In the genomic region with DNA sequence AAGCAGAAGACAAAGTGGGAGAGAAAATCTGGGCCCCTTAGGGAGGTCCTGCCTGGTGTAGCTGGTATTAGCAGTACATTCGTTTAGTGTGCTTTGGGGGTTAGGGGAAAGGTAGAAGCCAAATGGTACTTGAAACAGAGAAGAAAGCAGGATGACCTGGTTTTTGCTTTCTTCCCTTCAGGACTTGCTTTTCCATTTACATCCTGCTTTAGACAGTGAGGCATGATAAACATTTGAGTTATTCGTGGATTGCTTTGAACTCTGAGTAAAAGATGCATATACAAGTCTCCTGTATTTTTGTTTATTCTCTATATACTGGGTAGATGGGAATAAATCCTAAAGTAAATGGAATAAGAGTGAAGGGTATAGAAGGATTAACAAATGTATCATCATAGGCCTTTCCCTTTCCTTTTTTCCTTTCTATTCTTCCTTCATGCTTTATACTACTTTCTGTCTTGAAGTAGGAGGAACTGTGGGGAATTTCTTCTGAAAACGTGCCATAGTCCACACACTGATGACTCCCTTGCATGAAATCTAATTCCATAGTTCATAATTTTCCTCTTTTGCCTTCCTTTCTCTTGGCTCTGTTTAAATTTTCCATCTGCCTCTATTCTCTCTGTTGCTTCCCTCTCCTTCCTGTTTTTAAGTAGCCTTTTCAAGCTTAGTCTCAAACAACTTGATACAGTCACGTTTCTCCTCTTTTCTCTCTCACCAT, we compare ENCODE assay signal across 16 cellular contexts.
A peak's percentile ranks its signal among the peaks of the same experiment; 100 is the strongest.
DNase-seq lines count a peak whose midpoint lies in the region; ATAC-seq and TF ChIP-seq lines count a peak whose summit lies in the region.
"Had no signal": no experiment of that assay in that cellular context is flagged by ENCODE, and none has a peak within 500 bp of the region (broad histone marks: within the 10 kb centered on the region; RNA-seq: fewer than 3 reads in every experiment).

No MANE protein-coding gene starts in this region.

- H3K9ac ChIP-seq in DND-41 (ENCODE audit: low read depth, low read length) (peak overlapping the region; percentile 55), skeletal muscle tissue (ENCODE audit: low read depth in 1 of 3, low read length in 3 of 3) (no peak overlapping the region)

- H3K4me3 ChIP-seq in DND-41 (ENCODE audit: low read depth in 1 of 2, low read length in 2 of 2) (peak overlapping the region in 1 of 2 experiments; percentile 31; a peak in 2 of 4 replicates), left lung (no peak overlapping the region), skeletal muscle tissue (ENCODE audit: low read length in 3 of 3) (no peak overlapping the region)
- H3K4me3 ChIP-seq: MG63, SK-N-MC had no signal

- H4K20me1 ChIP-seq in DND-41 (ENCODE audit: insufficient read depth, low read length) = no peaks in the 10 kb centered on the region

- no peaks in the 10 kb centered on the region for H3K79me2 ChIP-seq in DND-41 (ENCODE audit: insufficient read depth, low read length)

- in situ Hi-C loops in G401 (cut with HindIII; ENCODE audit: low sequenced_read_pairs) = no loop called here

- peak; percentile 59 for ATAC-seq in DND-41 (ENCODE audit: insufficient read depth, low read depth)
- ATAC-seq in SK-N-SH treated with all-trans-retinoic acid at 6 μM for 48 hours = peak; percentile 14; the same call in 2 of the 3 replicates
- peak; percentile 18 for ATAC-seq in left lung
- no peak for ATAC-seq in GM21529 (IDR thresholded peaks at IDR 0.05; ENCODE audit: unreplicated experiment)
- no peak for ATAC-seq in HG03565 (IDR thresholded peaks at IDR 0.05; ENCODE audit: unreplicated experiment)
- ATAC-seq: effector memory CD8-positive, alpha-beta T cell had no signal

- TF ChIP-seq CTCF in DND-41 (IDR thresholded peaks at IDR 0.05; ENCODE audit: borderline replicate concordance, extremely low read depth, low read length, poor library complexity, severe bottlenecking) (no peak), left lung (IDR thresholded peaks at IDR 0.05) (no peak)

- DNase-seq in DND-41 = no peak
- no peak for DNase-seq in left lung
- DNase-seq in activated naive CD4-positive, alpha-beta T cell (lab: John Stamatoyannopoulos, UW) = no peak
- no peak for DNase-seq in G401 (ENCODE audit: low spot score)
- DNase-seq: activated CD8-positive, alpha-beta memory T cell treated with anti-CD3 and anti-CD28 coated beads for 24 hours; activated gamma-delta T cell treated with Interleukin-2 at 50 U/mL for 16 hours; DMS53; effector memory CD8-positive, alpha-beta T cell; kidney; MG63; NCI-H2081 treated with DMSO at 0.1 percent for 48 hours had no signal

- H3K36me3 ChIP-seq in DND-41 (ENCODE audit: insufficient read depth, low read length) (no peaks in the 10 kb centered on the region), left lung (no peaks in the 10 kb centered on the region), skeletal muscle tissue (ENCODE audit: control insufficient read depth in 3 of 3, insufficient read depth in 3 of 3, low read length in 3 of 3) (no peaks in the 10 kb centered on the region)
- H3K36me3 ChIP-seq: MG63 had no signal

- H2AFZ ChIP-seq in DND-41 (ENCODE audit: low read depth, low read length) = peak overlapping the region; percentile 66

- no peaks in the 10 kb centered on the region for H3K9me3 ChIP-seq in DND-41 (ENCODE audit: insufficient read depth, low read length, severe bottlenecking)
- H3K9me3 ChIP-seq in left lung = no peaks in the 10 kb centered on the region
- H3K9me3 ChIP-seq in skeletal muscle tissue (ENCODE audit: control insufficient read depth in 3 of 3, low read length in 3 of 3) = no peaks in the 10 kb centered on the region
- H3K9me3 ChIP-seq: MG63 had no signal

- H3K4me2 ChIP-seq in DND-41 (ENCODE audit: insufficient read depth, low read length) = peak overlapping the region; percentile 51

- H3K27me3 ChIP-seq in DND-41 (ENCODE audit: insufficient read depth, low read length, poor library complexity) = no peaks in the 10 kb centered on the region
- no peaks in the 10 kb centered on the region for H3K27me3 ChIP-seq in left lung
- H3K27me3 ChIP-seq in skeletal muscle tissue (ENCODE audit: control insufficient read depth in 3 of 3, insufficient read depth in 3 of 3, low read length in 3 of 3) = no peaks in the 10 kb centered on the region
- H3K27me3 ChIP-seq: MG63 had no signal

- H3K4me1 ChIP-seq in DND-41 (ENCODE audit: insufficient read depth, low read length) = peaks cover 81% of the 10 kb centered on the region
- peaks cover 9 to 26% of the 10 kb centered on the region in 2 donors for H3K4me1 ChIP-seq in left lung
- H3K4me1 ChIP-seq in skeletal muscle tissue (ENCODE audit: control insufficient read depth in 3 of 3, insufficient read depth in 3 of 3, low read length in 3 of 3) = peaks cover 0 to 17% (median 8%) of the 10 kb centered on the region in 3 donors

- H3K27ac ChIP-seq in DND-41 (ENCODE audit: low read length) (peak overlapping the region; percentile 97), left lung (peak overlapping the region; percentile 34 to 67), skeletal muscle tissue (ENCODE audit: low read depth, low read length) (peak overlapping the region; percentile 48)
- H3K27ac ChIP-seq: SK-N-MC had no signal

- intact Hi-C loops in left lung (cut with DNase I) = no loop called here

TF ChIP-seq in SK-N-SH treated with all-trans-retinoic acid at 6 μM for 48 hours, 23 proteins besides CTCF, POLR2A, EP300 and RAD21:
- TF ChIP-seq ZNF70 (CRISPR knock-in tag; IDR thresholded peaks at IDR 0.05) (no peak), OSR1 (CRISPR knock-in tag; IDR thresholded peaks at IDR 0.05) (no peak), BACH2 (CRISPR knock-in tag; IDR thresholded peaks at IDR 0.05; ENCODE audit: borderline replicate concordance) (no peak), ZNF565 (CRISPR knock-in tag; conservative IDR thresholded peaks at IDR 0.05; ENCODE audit: low read depth) (no peak), ZFP30 (CRISPR knock-in tag; IDR thresholded peaks at IDR 0.05) (no peak), ISL1 (CRISPR knock-in tag; IDR thresholded peaks at IDR 0.05) (no peak)

Comparison
In these comparisons a context has a peak if more than half of its experiments do, and no peak if none do; other contexts are left out.
1. ATAC-seq: peak in DND-41 (single experiment), SK-N-SH treated with all-trans-retinoic acid at 6 μM for 48 hours (single experiment) and left lung (single experiment); none in GM21529 (single experiment) and HG03565 (single experiment).
2. Peak in every context shown above with its lines, with median percentiles within 50 percentile points of each other: H3K27ac ChIP-seq.